ENCODE assay signal across 10 cellular contexts in genomic region chr5:157745041-157745456, GRCh38. TPM values are rescaled to one million over a fixed set of nuclear protein-coding genes. Genes with fewer than 3 reads are reported as not detected.
DNase-seq lines count a peak whose midpoint lies in the region; ATAC-seq, FAIRE-seq and TF ChIP-seq lines count a peak whose summit lies in the region.
"Had no signal": no experiment of that assay in that cellular context is flagged by ENCODE, and none has a peak within 500 bp of the region (broad histone marks: within the 10 kb centered on the region; RNA-seq: fewer than 3 reads in every experiment).

No MANE protein-coding gene starts in this region.

- H3K4me1 ChIP-seq in astrocyte (ENCODE audit: insufficient read depth, low read length): peaks cover 31% of the 10 kb centered on the region
- H3K4me1 ChIP-seq in naive thymus-derived CD4-positive, alpha-beta T cell (ENCODE audit: control insufficient read depth in 2 of 2, insufficient read depth in 2 of 2, low read length in 2 of 2): peaks cover 13% of the 10 kb centered on the region in 2 donors

- no peak for FAIRE-seq in astrocyte (lab: Jason Lieb, UNC)
- FAIRE-seq: G401.6 had no signal

- no peaks in the 10 kb centered on the region for H3K36me3 Mint-ChIP-seq in astrocyte (ENCODE audit: low read depth, unreplicated experiment)
- peaks cover 0 to 5% (median 0%) of the 10 kb centered on the region in 5 donors for H3K36me3 Mint-ChIP-seq in naive thymus-derived CD4-positive, alpha-beta T cell

- intact Hi-C loops in naive thymus-derived CD4-positive, alpha-beta T cell (cut with micrococcal nuclease): no loop called here

- no peaks in the 10 kb centered on the region for H3K36me3 ChIP-seq in astrocyte (ENCODE audit: insufficient read depth, low read length)
- no peaks in the 10 kb centered on the region for H3K36me3 ChIP-seq in naive thymus-derived CD4-positive, alpha-beta T cell (ENCODE audit: control insufficient read depth in 2 of 3, insufficient read depth in 3 of 3, low read length in 3 of 3)

- H2AFZ ChIP-seq in astrocyte (ENCODE audit: low read depth, low read length): no peak overlapping the region

- no peak for DNase-seq in AG04450 (ENCODE audit: low read depth, low spot score)
- no peak for DNase-seq in HL-60 (ENCODE audit: low read depth in 1 of 2, low spot score in 1 of 2)
- no peak for DNase-seq in astrocyte (ENCODE audit: low read depth)
- no peak for DNase-seq in naive thymus-derived CD4-positive, alpha-beta T cell
- no peak for DNase-seq in ACHN
- DNase-seq in stimulated activated naive CD4-positive, alpha-beta T cell treated with Interleukin-2 at 50 U/mL for 16 hours (lab: John Stamatoyannopoulos, UW): no peak
- no peak for DNase-seq in amygdala (lab: John Stamatoyannopoulos, UW)
- no peak for DNase-seq in NCI-H446 (lab: John Stamatoyannopoulos, UW)
- DNase-seq: MV-4-11 had no signal

- H3K27ac ChIP-seq in AG04450 (ENCODE audit: low read depth, low read length) (no peak overlapping the region), HL-60 (replicated peaks) (no peak overlapping the region), astrocyte (ENCODE audit: low read depth, low read length) (no peak overlapping the region)
- no peak overlapping the region for H3K27ac ChIP-seq in naive thymus-derived CD4-positive, alpha-beta T cell (ENCODE audit: low read depth, low read length)

- peak overlapping the region; percentile 100 for H3K4me2 ChIP-seq in astrocyte (ENCODE audit: low read length)

- no peaks in the 10 kb centered on the region for H3K27me3 ChIP-seq in AG04450 (ENCODE audit: control insufficient read depth, insufficient read depth, low read length)
- no peaks in the 10 kb centered on the region for H3K27me3 ChIP-seq in HL-60 (ENCODE audit: insufficient read depth, poor library complexity, severe bottlenecking)
- no peaks in the 10 kb centered on the region for H3K27me3 ChIP-seq in astrocyte (ENCODE audit: insufficient read depth, low read length)
- H3K27me3 ChIP-seq in naive thymus-derived CD4-positive, alpha-beta T cell (ENCODE audit: control insufficient read depth in 2 of 2, insufficient read depth in 2 of 2, low read length in 2 of 2): no peaks in the 10 kb centered on the region

- ATAC-seq in naive thymus-derived CD4-positive, alpha-beta T cell: no peak

- in situ Hi-C loops in ACHN (cut with HindIII; ENCODE audit: low pct_ligation_motif_present, low pct_unique_long_range_greater_than_20kb, low sequenced_read_pairs): no loop called here

- peaks cover 23% of the 10 kb centered on the region for H3K4me1 Mint-ChIP-seq in astrocyte (ENCODE audit: low read depth, unreplicated experiment)
- H3K4me1 Mint-ChIP-seq in naive thymus-derived CD4-positive, alpha-beta T cell: peaks cover 9 to 44% (median 23%) of the 10 kb centered on the region in 7 donors

- H3K79me2 ChIP-seq in astrocyte (ENCODE audit: insufficient read depth, low read length): peaks cover 41% of the 10 kb centered on the region

- CTCF ChIA-PET in AG04450 (lab: Charles Lee): interaction anchor here (0.9 to 4.7 kb wide), 4 partner anchors 8 to 419 kb away, joined by 3 to 88 read pairs (median 6); no protein-coding TSS in a partner anchor
- CTCF ChIA-PET in naive thymus-derived CD4-positive, alpha-beta T cell (lab: Charles Lee): interaction anchor here (1.2 to 2.4 kb wide), 2 partner anchors 13 to 472 kb away, joined by 4 to 19 read pairs; partner anchors contain the start of gene THG1L

- H3K9me3 ChIP-seq in AG04450 (ENCODE audit: control insufficient read depth, insufficient read depth, low read length) (no peaks in the 10 kb centered on the region), astrocyte (ENCODE audit: insufficient read depth, low read depth, low read length) (no peaks in the 10 kb centered on the region)
- no peaks in the 10 kb centered on the region for H3K9me3 ChIP-seq in naive thymus-derived CD4-positive, alpha-beta T cell (ENCODE audit: control insufficient read depth in 2 of 3, low read length in 3 of 3)

- H4K20me1 ChIP-seq in astrocyte (ENCODE audit: insufficient read depth, low read length): no peaks in the 10 kb centered on the region

- H3K4me3 ChIP-seq in AG04450 (ENCODE audit: low read depth, low read length) (peak overlapping the region; percentile 76), HL-60 (replicated peaks; ENCODE audit: insufficient read depth, low read length) (peak overlapping the region; percentile 74), astrocyte (ENCODE audit: insufficient read depth, low read depth, low read length) (peak overlapping the region; percentile 93)
- no peak overlapping the region for H3K4me3 ChIP-seq in naive thymus-derived CD4-positive, alpha-beta T cell (ENCODE audit: low read length)

- H3K27me3 Mint-ChIP-seq in astrocyte (ENCODE audit: low read depth, unreplicated experiment): no peaks in the 10 kb centered on the region
- H3K27me3 Mint-ChIP-seq in naive thymus-derived CD4-positive, alpha-beta T cell: no peaks in the 10 kb centered on the region

- no peaks in the 10 kb centered on the region for H3K9me3 Mint-ChIP-seq in astrocyte (ENCODE audit: unreplicated experiment)
- no peaks in the 10 kb centered on the region for H3K9me3 Mint-ChIP-seq in naive thymus-derived CD4-positive, alpha-beta T cell

- POLR2A ChIA-PET in AG04450 (lab: Yijun Ruan, JAX): no interaction called here
- POLR2A ChIA-PET in naive thymus-derived CD4-positive, alpha-beta T cell (lab: Charles Lee): no interaction called here

- peak overlapping the region; percentile 92 for H3K4me3 Mint-ChIP-seq in astrocyte (ENCODE audit: unreplicated experiment)
- peak overlapping the region in 9 of 10 donors; percentile 29 to 97 (median 93) for H3K4me3 Mint-ChIP-seq in naive thymus-derived CD4-positive, alpha-beta T cell

- H3K27ac Mint-ChIP-seq in astrocyte (ENCODE audit: unreplicated experiment): no peak overlapping the region
- H3K27ac Mint-ChIP-seq in naive thymus-derived CD4-positive, alpha-beta T cell: peak overlapping the region in 1 of 9 donors; percentile 50

- H3K9ac ChIP-seq in astrocyte (ENCODE audit: low read length): peak overlapping the region; percentile 92

- no peak for TF ChIP-seq CTCF in AG04450 (IDR thresholded peaks at IDR 0.05; ENCODE audit: low read depth, low read length)
- TF ChIP-seq CTCF in HL-60 (IDR thresholded peaks at IDR 0.05; ENCODE audit: insufficient read depth, low read length): no peak
- TF ChIP-seq CTCF in astrocyte (IDR thresholded peaks at IDR 0.05; ENCODE audit: insufficient read depth, low read depth, low read length): no peak

RNA-seq across cellular contexts. Expression of gene LSM11, which starts 1.5 kb away (rescaled TPM):
- polyA plus RNA-seq in AG04450 (2011; rRNA removed): 1.8 and 2.5 TPM in 2 replicates
- 1.9 and 2.6 TPM in 2 replicates for polyA minus RNA-seq in AG04450 (2011; rRNA and poly(A)+ RNA removed)
- 4.4 and 4.7 TPM in 2 replicates for total RNA-seq in astrocyte
- total RNA-seq in naive thymus-derived CD4-positive, alpha-beta T cell: 1 to 10 TPM; 1.6 to 5.0 (median 4.0) TPM
- polyA plus RNA-seq in naive thymus-derived CD4-positive, alpha-beta T cell: under 1 TPM; 0.50 to 0.92 TPM

RNA-seq across cellular contexts. Expression of gene THG1L, which starts 13.8 kb away (rescaled TPM):
- polyA plus RNA-seq in AG04450 (2011; rRNA removed): 18.6 and 21.0 TPM in 2 replicates
- polyA minus RNA-seq in AG04450 (2011; rRNA and poly(A)+ RNA removed): 25.8 and 36.4 TPM in 2 replicates
- total RNA-seq in astrocyte: 9.4 and 9.7 TPM in 2 replicates
- total RNA-seq in naive thymus-derived CD4-positive, alpha-beta T cell: 10 to 100 TPM in 1 of 5 experiments, 1 to 10 TPM in 4; 6.2 to 17.4 (median 7.4) TPM
- 1 to 10 TPM; 4.6 to 6.2 TPM for polyA plus RNA-seq in naive thymus-derived CD4-positive, alpha-beta T cell
